In genomic region chr4:7852568-7853185, GRCh38 we compare ENCODE assay signal across 13 cellular contexts.
DNase-seq lines count a peak whose midpoint lies in the region; ATAC-seq and TF ChIP-seq lines count a peak whose summit lies in the region.
"Had no signal": no experiment of that assay in that cellular context is flagged by ENCODE, and none has a peak within 500 bp of the region (broad histone marks: within the 10 kb centered on the region; RNA-seq: fewer than 3 reads in every experiment).

No MANE protein-coding gene starts in this region.

- H3K27me3 ChIP-seq in right atrium auricular region (no peaks in the 10 kb centered on the region), foreskin keratinocyte (no peaks in the 10 kb centered on the region), tibial artery (no peaks in the 10 kb centered on the region)
- H3K27me3 ChIP-seq: BLaER1, esophagus squamous epithelium had no signal

- ATAC-seq in Right ventricle myocardium inferior (peak; percentile 38), foreskin keratinocyte (peak; percentile 70), GM18861 (IDR thresholded peaks at IDR 0.05; ENCODE audit: unreplicated experiment) (no peak)
- peak; percentile 57 for ATAC-seq in stimulated activated naive CD8-positive, alpha-beta T cell treated with anti-CD3 and anti-CD28 coated beads, Interleukin-15, Interleukin-2, amounts not matched to agents 100 U/mL and 50 U/mL, for 24 hours

- TF ChIP-seq CTCF in right atrium auricular region (IDR thresholded peaks at IDR 0.05) (no peak), foreskin keratinocyte (conservative IDR thresholded peaks at IDR 0.05) (no peak), tibial artery (IDR thresholded peaks at IDR 0.05) (no peak)

- H3K9me3 ChIP-seq in right atrium auricular region, result no peaks in the 10 kb centered on the region
- H3K9me3 ChIP-seq in tibial artery, result no peaks in the 10 kb centered on the region
- H3K9me3 ChIP-seq: BLaER1, esophagus squamous epithelium had no signal

- peak overlapping the region in 1 of 2 donors; percentile 3 for H3K27ac ChIP-seq in right atrium auricular region
- peak overlapping the region; percentile 63 for H3K27ac ChIP-seq in foreskin keratinocyte
- no peak overlapping the region for H3K27ac ChIP-seq in tibial artery
- H3K27ac ChIP-seq: BLaER1 had no signal

- H3K36me3 ChIP-seq in right atrium auricular region (peaks cover 30% of the 10 kb centered on the region), tibial artery (peaks cover 0 to 18% (median 14%) of the 10 kb centered on the region in 3 donors)

- intact Hi-C loops in Right ventricle myocardium inferior (cut with DNase I) (no loop called here), tibial artery (cut with DNase I; ENCODE audit: low total_unique reads) (no loop called here)

- H3K4me3 ChIP-seq in right atrium auricular region (no peak overlapping the region), tibial artery (no peak overlapping the region)
- H3K4me3 ChIP-seq: BLaER1, esophagus squamous epithelium had no signal

- peaks cover 0 to 28% of the 10 kb centered on the region in 2 donors for H3K4me1 ChIP-seq in right atrium auricular region
- H3K4me1 ChIP-seq in foreskin keratinocyte, result peaks cover 4% of the 10 kb centered on the region
- peaks cover 0 to 18% (median 12%) of the 10 kb centered on the region in 4 donors for H3K4me1 ChIP-seq in tibial artery

- no peak for DNase-seq in Right ventricle myocardium inferior (ENCODE audit: missing footprints)
- no peak for DNase-seq in right atrium auricular region (ENCODE audit: low spot score)
- peak; percentile 63 for DNase-seq in activated CD4-positive, alpha-beta T cell treated with anti-CD3 and anti-CD28 coated beads for 48 hours
- DNase-seq in foreskin keratinocyte, result peak in 1 of 2 donors; percentile 48
- peak; percentile 45 for DNase-seq in stimulated activated naive CD8-positive, alpha-beta T cell treated with anti-CD3 and anti-CD28 coated beads, Interleukin-15, Interleukin-2, amounts not matched to agents 100 U/mL and 50 U/mL, for 24 hours
- no peak for DNase-seq in COLO668 (lab: John Stamatoyannopoulos, UW; ENCODE audit: unreplicated experiment)
- no peak for DNase-seq in tibial artery
- DNase-seq: activated CD8-positive, alpha-beta memory T cell treated with anti-CD3 and anti-CD28 coated beads for 24 hours; esophagus squamous epithelium; NCI-H187 treated with DMSO at 0.1 percent for 48 hours; SW 1271 had no signal

Comparison
In these comparisons a context has a peak if more than half of its experiments do, and no peak if none do; other contexts are left out.
1. DNase-seq: peak in activated CD4-positive, alpha-beta T cell treated with anti-CD3 and anti-CD28 coated beads for 48 hours (single experiment) and stimulated activated naive CD8-positive, alpha-beta T cell treated with anti-CD3 and anti-CD28 coated beads, Interleukin-15, Interleukin-2, amounts not matched to agents 100 U/mL and 50 U/mL, for 24 hours (single experiment); none in Right ventricle myocardium inferior (single experiment), right atrium auricular region (single experiment), COLO668 (single experiment) and tibial artery (0 of 2).